ENCODE assay signal across 23 cellular contexts in genomic region chr22:26017932-26018331, GRCh38.
"Had no signal": no experiment of that assay in that cellular context is flagged by ENCODE, and none has a peak within 500 bp of the region (broad histone marks: within the 10 kb centered on the region; RNA-seq: fewer than 3 reads in every experiment).

No MANE protein-coding gene starts in this region.

- H3K9ac ChIP-seq: neural progenitor cell, parathyroid adenoma had no signal

- ATAC-seq: effector memory CD8-positive, alpha-beta T cell; esophagus mucosa; foreskin keratinocyte; heart right ventricle; left lung; naive thymus-derived CD4-positive, alpha-beta T cell; stimulated activated naive B cell treated with anti-CD40 and anti-IgM and Interleukin-4, amounts not matched to agents 10 μg/mL and 1 μg/mL and 100 μg/mL, for 72 hours had no signal

- H3K4me3 ChIP-seq: coronary artery, heart right ventricle, left lung, neural progenitor cell, right atrium auricular region, sigmoid colon, skin epidermis, spleen, thoracic aorta, tibial nerve, upper lobe of left lung had no signal

- H3K36me3 ChIP-seq: left lung, neural progenitor cell, sigmoid colon, spleen, tibial nerve, upper lobe of left lung had no signal

- DNase-seq: dermis blood vessel endothelial cell; effector memory CD8-positive, alpha-beta T cell; foreskin keratinocyte; glutamatergic neuron; heart right ventricle; hippocampal formation; kidney; left lung; mesenchymal stem cell; midbrain; naive thymus-derived CD4-positive, alpha-beta T cell; sigmoid colon; spleen; stimulated activated naive B cell treated with anti-CD40 and anti-IgM and Interleukin-4, amounts not matched to agents 10 μg/mL and 1 μg/mL and 100 μg/mL, for 72 hours; upper lobe of left lung had no signal

- H3K4me1 ChIP-seq: foreskin keratinocyte, heart right ventricle, left lung, neural progenitor cell, parathyroid adenoma, right atrium auricular region, sigmoid colon, spleen, tibial nerve, upper lobe of left lung had no signal

- H3K27me3 ChIP-seq: foreskin keratinocyte, heart right ventricle, neural progenitor cell, right atrium auricular region, tibial nerve, upper lobe of left lung had no signal

- H3K9me3 ChIP-seq: right atrium auricular region, sigmoid colon, thoracic aorta, upper lobe of left lung had no signal

- H3K27ac ChIP-seq: coronary artery, foreskin keratinocyte, heart right ventricle, left lung, neural progenitor cell, parathyroid adenoma, right atrium auricular region, sigmoid colon, skin epidermis, spleen, thoracic aorta, tibial nerve, upper lobe of left lung had no signal
